ENCODE assay signal across 1 cellular context in genomic region chr12:8037046-8037663, GRCh38.
TF ChIP-seq lines count a peak whose summit lies in the region.

No MANE protein-coding gene starts in this region.

TF ChIP-seq in H1, 55 proteins besides CTCF, POLR2A, EP300 and RAD21:
- no peak for TF ChIP-seq YY1 (IDR thresholded peaks at IDR 0.05; ENCODE audit: low read depth, low read length)
- TF ChIP-seq SIN3A (conservative IDR thresholded peaks at IDR 0.05 in 1 of 2, IDR thresholded peaks at IDR 0.05 in 1 of 2; ENCODE audit: low read depth in 1 of 2, low read length in 2 of 2): no peak
- no peak for TF ChIP-seq RXRA (IDR thresholded peaks at IDR 0.05; ENCODE audit: insufficient read depth, low read depth, low read length)
- TF ChIP-seq RBBP5 (IDR thresholded peaks at IDR 0.05; ENCODE audit: borderline replicate concordance, low read depth, low read length): no peak
- no peak for TF ChIP-seq CHD1 (IDR thresholded peaks at IDR 0.05; ENCODE audit: low read depth, low read length)
- no peak for TF ChIP-seq JUN (IDR thresholded peaks at IDR 0.05; ENCODE audit: low read depth, low read length)
